8 cellular contexts compared by ENCODE assay signal in genomic region chr19:50432221-50432626, GRCh38.
DNase-seq lines count a peak whose midpoint lies in the region; ATAC-seq and TF ChIP-seq lines count a peak whose summit lies in the region.

No MANE protein-coding gene starts in this region.

- H2AFZ ChIP-seq in KMS-11 (ENCODE audit: low read depth): peak overlapping the region; percentile 76

- no peaks in the 10 kb centered on the region for H3K9me3 Mint-ChIP-seq in dendritic cell treated with granulocyte-macrophage colony-stimulating factor and Interleukin-4, amounts not matched to agents 40 ng/mL and 50 ng/mL, for 4 days
- no peaks in the 10 kb centered on the region for H3K9me3 Mint-ChIP-seq in nephron progenitor cell

- peaks cover 34% of the 10 kb centered on the region for H3K27me3 Mint-ChIP-seq in dendritic cell treated with granulocyte-macrophage colony-stimulating factor and Interleukin-4, amounts not matched to agents 40 ng/mL and 50 ng/mL, for 4 days
- H3K27me3 Mint-ChIP-seq in nephron progenitor cell (ENCODE audit: low read depth, poor library complexity): peaks cover 44% of the 10 kb centered on the region

- peak overlapping the region; percentile 25; the same call in 1 of the 2 replicates for H3K9ac ChIP-seq in KMS-11

- no peak overlapping the region for H3K27ac ChIP-seq in KMS-11

- H3K36me3 ChIP-seq in KMS-11 (ENCODE audit: insufficient read depth): no peaks in the 10 kb centered on the region

- peaks cover 6% of the 10 kb centered on the region for H3K36me3 Mint-ChIP-seq in dendritic cell treated with granulocyte-macrophage colony-stimulating factor and Interleukin-4, amounts not matched to agents 40 ng/mL and 50 ng/mL, for 4 days (ENCODE audit: low read depth)
- H3K36me3 Mint-ChIP-seq in nephron progenitor cell (ENCODE audit: low read depth): no peaks in the 10 kb centered on the region

- H3K27me3 ChIP-seq in KMS-11 (ENCODE audit: insufficient read depth, low read depth): peaks cover 50% of the 10 kb centered on the region

- no peak for DNase-seq in GM12864 (ENCODE audit: low read depth)
- DNase-seq in nephron progenitor cell: peak; percentile 61
- no peak for DNase-seq in NCI-H2081 treated with DMSO at 0.1 percent for 48 hours (lab: John Stamatoyannopoulos, UW)
- no peak for DNase-seq in activated CD8-positive, alpha-beta memory T cell treated with anti-CD3 and anti-CD28 coated beads, Interleukin-2, amount 50 U/mL, for 48 hours

- TF ChIP-seq CTCF in GM12864 (IDR thresholded peaks at IDR 0.05; ENCODE audit: low read depth, low read length, missing control alignments) (no peak), KMS-11 (conservative IDR thresholded peaks at IDR 0.05; ENCODE audit: low read depth, low read length) (no peak), nephron progenitor cell (IDR thresholded peaks at IDR 0.05) (no peak)

- H3K4me3 Mint-ChIP-seq in dendritic cell treated with granulocyte-macrophage colony-stimulating factor and Interleukin-4, amounts not matched to agents 40 ng/mL and 50 ng/mL, for 4 days: peak overlapping the region; percentile 80
- H3K4me3 Mint-ChIP-seq in nephron progenitor cell: peak overlapping the region; percentile 82

- no peaks in the 10 kb centered on the region for H4K20me1 ChIP-seq in KMS-11 (ENCODE audit: insufficient read depth)

- peak overlapping the region; percentile 64 for H3K4me3 ChIP-seq in GM12864 (ENCODE audit: low read depth, low read length)
- H3K4me3 ChIP-seq in KMS-11 (IDR thresholded peaks at IDR 0.05; ENCODE audit: insufficient read depth, low read depth, low read length): no peak overlapping the region

- H3K4me1 ChIP-seq in KMS-11 (ENCODE audit: low read depth, poor library complexity, severe bottlenecking): peaks cover 23% of the 10 kb centered on the region

- intact Hi-C loops in dendritic cell treated with granulocyte-macrophage colony-stimulating factor and Interleukin-4, amounts not matched to agents 40 ng/mL and 50 ng/mL, for 4 days (cut with micrococcal nuclease): no loop called here

- peak overlapping the region; percentile 99 for H3K27ac Mint-ChIP-seq in dendritic cell treated with granulocyte-macrophage colony-stimulating factor and Interleukin-4, amounts not matched to agents 40 ng/mL and 50 ng/mL, for 4 days
- H3K27ac Mint-ChIP-seq in nephron progenitor cell: no peak overlapping the region

- peak overlapping the region; percentile 78 for H3K4me2 ChIP-seq in KMS-11

- ATAC-seq in HG02642 (IDR thresholded peaks at IDR 0.05; ENCODE audit: poor library complexity, unreplicated experiment) (no peak), HG03280 (IDR thresholded peaks at IDR 0.05; ENCODE audit: unreplicated experiment) (no peak)

- peaks cover 59% of the 10 kb centered on the region for H3K4me1 Mint-ChIP-seq in dendritic cell treated with granulocyte-macrophage colony-stimulating factor and Interleukin-4, amounts not matched to agents 40 ng/mL and 50 ng/mL, for 4 days (ENCODE audit: low read depth)
- peaks cover 57% of the 10 kb centered on the region for H3K4me1 Mint-ChIP-seq in nephron progenitor cell

- no peaks in the 10 kb centered on the region for H3K79me2 ChIP-seq in KMS-11 (ENCODE audit: insufficient read depth, low read depth)
